ENCODE assay signal across 13 cellular contexts in the genomic region with DNA sequence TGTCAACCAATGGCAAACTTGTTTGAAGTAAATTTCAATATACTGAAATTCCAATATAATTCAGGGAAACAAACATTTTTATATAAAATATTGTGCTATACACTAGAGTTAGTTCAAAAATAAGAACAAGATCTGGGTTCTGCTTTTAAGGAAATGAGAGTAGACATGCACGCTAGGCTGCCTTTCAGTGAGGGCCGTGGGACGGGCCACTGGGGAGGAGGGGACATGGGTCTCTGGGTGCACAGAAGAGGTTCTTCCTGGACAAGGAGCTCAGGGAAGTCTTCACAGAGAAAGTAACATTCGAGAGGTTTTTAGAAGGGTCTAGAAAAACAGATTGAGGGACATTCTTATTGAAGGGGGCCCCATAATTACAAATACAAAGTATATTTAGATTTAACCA.
DNase-seq lines count a peak whose midpoint lies in the region; ATAC-seq lines count a peak whose summit lies in the region.
"Had no signal": no experiment of that assay in that cellular context is flagged by ENCODE, and none has a peak within 500 bp of the region (broad histone marks: within the 10 kb centered on the region; RNA-seq: fewer than 3 reads in every experiment).

No MANE protein-coding gene starts in this region.

- no peak overlapping the region for H3K27ac Mint-ChIP-seq in immature natural killer cell

- no peaks in the 10 kb centered on the region for H3K36me3 Mint-ChIP-seq in immature natural killer cell

- no peaks in the 10 kb centered on the region for H3K9me3 Mint-ChIP-seq in immature natural killer cell

- H3K9ac ChIP-seq in BLaER1, result no peak overlapping the region

- no peak overlapping the region for H3K27ac ChIP-seq in BLaER1
- H3K27ac ChIP-seq: SJSA1 had no signal

- no peaks in the 10 kb centered on the region for H4K20me1 ChIP-seq in BLaER1

- H3K27me3 ChIP-seq in BLaER1, result no peaks in the 10 kb centered on the region
- H3K27me3 ChIP-seq: SJSA1, tibial artery had no signal

- H3K9me3 ChIP-seq in BLaER1, result no peaks in the 10 kb centered on the region
- H3K9me3 ChIP-seq: SJSA1, tibial artery had no signal

- H3K4me3 Mint-ChIP-seq in immature natural killer cell, result no peak overlapping the region

- ATAC-seq in GM19035 (IDR thresholded peaks at IDR 0.05; ENCODE audit: unreplicated experiment) (peak; percentile 61), HG02798 (IDR thresholded peaks at IDR 0.05; ENCODE audit: poor library complexity, unreplicated experiment) (peak; percentile 82), HG03571 (IDR thresholded peaks at IDR 0.05; ENCODE audit: unreplicated experiment) (peak; percentile 88)

- no peaks in the 10 kb centered on the region for H3K36me3 ChIP-seq in BLaER1
- H3K36me3 ChIP-seq: SJSA1, tibial artery had no signal

- H3K27me3 Mint-ChIP-seq in immature natural killer cell (ENCODE audit: low read depth in 3 of 3), result peaks cover 0 to 6% (median 1%) of the 10 kb centered on the region in 3 donors

- no peak for DNase-seq in immature natural killer cell
- no peak for DNase-seq in stimulated activated CD4-positive, alpha-beta T cell treated with anti-CD3 and anti-CD28 coated beads, Interleukin-4, amount 100 ng/mL, for 24 hours
- DNase-seq in mesenteric fat pad (ENCODE audit: low spot score), result no peak
- DNase-seq in DMS114 treated with DMSO at 0.1 percent for 48 hours (lab: John Stamatoyannopoulos, UW; ENCODE audit: unreplicated experiment), result no peak
- DNase-seq: COR-L47, NCI-H187, NCI-H774, tibial artery had no signal

- peak overlapping the region; percentile 25 for H3K4me2 ChIP-seq in BLaER1

- no peak overlapping the region for H3K4me3 ChIP-seq in BLaER1
- H3K4me3 ChIP-seq: SJSA1, tibial artery had no signal

- no peaks in the 10 kb centered on the region for H3K4me1 Mint-ChIP-seq in immature natural killer cell

- H3K4me1 ChIP-seq in BLaER1, result peaks cover 10% of the 10 kb centered on the region
- H3K4me1 ChIP-seq: SJSA1 had no signal
